Comparison of ENCODE assay signal across 1 cellular context in the genomic region with DNA sequence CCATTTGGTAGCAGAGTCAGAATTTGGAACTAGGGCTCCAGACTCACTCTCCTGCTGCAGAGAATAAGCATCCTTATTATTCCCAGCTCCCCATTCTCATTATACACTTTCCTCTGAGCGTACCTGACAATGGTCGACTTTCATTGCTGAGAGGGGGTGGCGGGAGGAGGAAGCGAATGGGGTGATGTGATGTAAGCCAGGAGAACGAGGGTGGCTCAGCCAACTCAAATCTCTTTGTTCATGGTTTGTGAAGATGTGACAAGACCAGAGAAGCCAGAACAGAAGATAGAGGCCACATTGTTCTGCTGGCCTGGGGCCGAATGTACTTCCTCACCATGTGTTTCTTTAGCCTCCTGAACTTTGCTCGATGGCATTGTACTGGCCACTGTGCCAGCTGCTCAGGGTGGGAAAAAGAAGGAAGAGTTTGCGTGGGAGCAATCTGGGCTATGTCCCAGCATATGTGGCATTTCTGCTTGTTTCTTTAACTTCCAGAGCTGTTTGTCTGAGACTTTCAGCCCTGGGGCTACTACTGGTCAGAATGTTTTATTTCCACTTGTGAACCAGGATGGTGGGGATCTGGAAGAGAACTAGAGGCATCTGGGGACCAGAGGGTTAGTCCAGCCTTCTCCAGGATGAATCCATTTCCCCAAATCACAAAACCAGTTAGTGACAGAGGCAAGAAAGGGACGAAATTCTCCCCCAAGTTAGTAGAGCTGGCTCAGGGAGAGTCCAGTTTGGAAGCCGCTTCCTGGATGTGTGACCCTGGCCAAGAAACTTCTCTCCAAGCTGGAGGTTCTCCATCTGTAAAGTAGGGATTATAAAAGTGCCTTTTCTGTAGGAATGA.
TF ChIP-seq lines count a peak whose summit lies in the region.

No MANE protein-coding gene starts in this region.

TF ChIP-seq in HepG2, 621 proteins besides CTCF, POLR2A, EP300 and RAD21 (continued from another document and continues in another):
- TF ChIP-seq, protein P1, sequence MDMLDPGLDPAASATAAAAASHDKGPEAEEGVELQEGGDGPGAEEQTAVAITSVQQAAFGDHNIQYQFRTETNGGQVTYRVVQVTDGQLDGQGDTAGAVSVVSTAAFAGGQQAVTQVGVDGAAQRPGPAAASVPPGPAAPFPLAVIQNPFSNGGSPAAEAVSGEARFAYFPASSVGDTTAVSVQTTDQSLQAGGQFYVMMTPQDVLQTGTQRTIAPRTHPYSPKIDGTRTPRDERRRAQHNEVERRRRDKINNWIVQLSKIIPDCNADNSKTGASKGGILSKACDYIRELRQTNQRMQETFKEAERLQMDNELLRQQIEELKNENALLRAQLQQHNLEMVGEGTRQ (IDR thresholded peaks at IDR 0.05; ENCODE audit: low read depth, low read length): no peak
- TF ChIP-seq, protein P1 (CRISPR knock-in tag; IDR thresholded peaks at IDR 0.05; ENCODE audit: borderline replicate concordance): no peak
- TF ChIP-seq RFXAP (CRISPR knock-in tag; IDR thresholded peaks at IDR 0.05; ENCODE audit: borderline replicate concordance) (peak; percentile 32; the same call in 1 of the 2 replicates), ZFP41 (CRISPR knock-in tag; IDR thresholded peaks at IDR 0.05; ENCODE audit: borderline replicate concordance) (0 out of 2 replicates have a peak, but pooled peaks have one; percentile 68), KLF13 (CRISPR knock-in tag; IDR thresholded peaks at IDR 0.05) (no peak), SIN3B (IDR thresholded peaks at IDR 0.05; ENCODE audit: low read length) (no peak), SIX4 (CRISPR knock-in tag; IDR thresholded peaks at IDR 0.05) (peak; percentile 69), KLF11 (CRISPR knock-in tag; IDR thresholded peaks at IDR 0.05) (no peak), GABPB1 (CRISPR knock-in tag; IDR thresholded peaks at IDR 0.05) (peak; percentile 38; the same call in 1 of the 2 replicates), STAT5B (CRISPR knock-in tag; IDR thresholded peaks at IDR 0.05) (peak; percentile 56; the same call in 1 of the 2 replicates), ZNF891 (CRISPR knock-in tag; IDR thresholded peaks at IDR 0.05) (no peak), ZNF251 (CRISPR knock-in tag; IDR thresholded peaks at IDR 0.05) (no peak), ELF4 (CRISPR knock-in tag; IDR thresholded peaks at IDR 0.05; ENCODE audit: borderline replicate concordance) (no peak), SPEN (CRISPR knock-in tag; IDR thresholded peaks at IDR 0.05; ENCODE audit: low read depth) (peak; percentile 75), SP5 (CRISPR knock-in tag; IDR thresholded peaks at IDR 0.05; ENCODE audit: borderline replicate concordance, low read depth) (peak; percentile 62; the same call in 1 of the 2 replicates), TOPORS (CRISPR knock-in tag; IDR thresholded peaks at IDR 0.05) (no peak), NFATC3 (CRISPR knock-in tag; IDR thresholded peaks at IDR 0.05) (no peak), KDM2A (CRISPR knock-in tag; IDR thresholded peaks at IDR 0.05; ENCODE audit: borderline replicate concordance, low read depth) (peak; percentile 75), CREB1 (IDR thresholded peaks at IDR 0.05) (no peak), CREB1 (CRISPR knock-in tag; IDR thresholded peaks at IDR 0.05) (peak; percentile 89), ASH2L (IDR thresholded peaks at IDR 0.05; ENCODE audit: insufficient read length, low read depth, low read length) (peak; percentile 84), HDAC1 (CRISPR knock-in tag; IDR thresholded peaks at IDR 0.05) (peak; percentile 73), ZNF674 (CRISPR knock-in tag; IDR thresholded peaks at IDR 0.05; ENCODE audit: low read depth) (no peak), ZBTB3 (CRISPR knock-in tag; IDR thresholded peaks at IDR 0.05; ENCODE audit: borderline replicate concordance, low read depth) (0 out of 2 replicates have a peak, but pooled peaks have one; percentile 52), ZNF260 (CRISPR knock-in tag; IDR thresholded peaks at IDR 0.05; ENCODE audit: borderline replicate concordance, low read depth) (no peak), NFIB (CRISPR knock-in tag; IDR thresholded peaks at IDR 0.05; ENCODE audit: borderline replicate concordance) (no peak)
- TF ChIP-seq, protein P2, sequence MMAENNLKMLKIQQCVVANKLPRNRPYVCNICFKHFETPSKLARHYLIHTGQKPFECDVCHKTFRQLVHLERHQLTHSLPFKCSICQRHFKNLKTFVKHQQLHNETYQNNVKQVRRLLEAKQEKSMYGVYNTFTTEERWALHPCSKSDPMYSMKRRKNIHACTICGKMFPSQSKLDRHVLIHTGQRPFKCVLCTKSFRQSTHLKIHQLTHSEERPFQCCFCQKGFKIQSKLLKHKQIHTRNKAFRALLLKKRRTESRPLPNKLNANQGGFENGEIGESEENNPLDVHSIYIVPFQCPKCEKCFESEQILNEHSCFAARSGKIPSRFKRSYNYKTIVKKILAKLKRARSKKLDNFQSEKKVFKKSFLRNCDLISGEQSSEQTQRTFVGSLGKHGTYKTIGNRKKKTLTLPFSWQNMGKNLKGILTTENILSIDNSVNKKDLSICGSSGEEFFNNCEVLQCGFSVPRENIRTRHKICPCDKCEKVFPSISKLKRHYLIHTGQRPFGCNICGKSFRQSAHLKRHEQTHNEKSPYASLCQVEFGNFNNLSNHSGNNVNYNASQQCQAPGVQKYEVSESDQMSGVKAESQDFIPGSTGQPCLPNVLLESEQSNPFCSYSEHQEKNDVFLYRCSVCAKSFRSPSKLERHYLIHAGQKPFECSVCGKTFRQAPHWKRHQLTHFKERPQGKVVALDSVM (CRISPR knock-in tag; IDR thresholded peaks at IDR 0.05): no peak; the same call in 1 of the 2 replicates
- TF ChIP-seq, protein P3, sequence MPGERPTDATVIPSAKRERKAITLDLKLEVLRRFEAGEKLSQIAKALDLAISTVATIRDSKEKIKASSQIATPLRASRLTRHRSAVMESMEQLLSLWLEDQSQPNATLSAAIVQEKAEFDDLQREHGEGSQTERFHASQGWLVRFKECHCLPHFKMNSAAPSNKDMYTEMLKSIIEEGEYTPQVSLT (CRISPR knock-in tag; IDR thresholded peaks at IDR 0.05; ENCODE audit: borderline replicate concordance, low read depth): peak; percentile 92
- TF ChIP-seq, protein P4, sequence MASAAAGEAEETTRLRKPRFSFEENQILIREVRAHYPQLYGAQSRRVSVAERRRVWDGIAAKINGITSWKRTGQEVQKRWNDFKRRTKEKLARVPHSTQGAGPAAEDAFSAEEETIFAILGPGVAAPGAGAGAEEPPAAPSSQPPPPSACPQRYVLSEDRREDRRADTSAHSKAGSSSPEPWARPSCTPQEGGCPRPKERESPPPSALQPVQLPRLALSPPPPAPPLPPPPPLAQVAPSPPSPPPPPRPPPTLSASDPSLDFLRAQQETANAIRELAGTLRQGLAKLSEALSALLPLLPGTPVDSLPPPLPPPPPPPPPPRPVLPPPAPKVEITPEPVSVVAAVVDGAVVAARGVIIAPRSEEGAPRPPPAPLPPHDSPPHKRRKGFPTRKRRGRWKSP (CRISPR knock-in tag; IDR thresholded peaks at IDR 0.05): 0 out of 2 replicates have a peak, but pooled peaks have one; percentile 53
- TF ChIP-seq, protein P5, sequence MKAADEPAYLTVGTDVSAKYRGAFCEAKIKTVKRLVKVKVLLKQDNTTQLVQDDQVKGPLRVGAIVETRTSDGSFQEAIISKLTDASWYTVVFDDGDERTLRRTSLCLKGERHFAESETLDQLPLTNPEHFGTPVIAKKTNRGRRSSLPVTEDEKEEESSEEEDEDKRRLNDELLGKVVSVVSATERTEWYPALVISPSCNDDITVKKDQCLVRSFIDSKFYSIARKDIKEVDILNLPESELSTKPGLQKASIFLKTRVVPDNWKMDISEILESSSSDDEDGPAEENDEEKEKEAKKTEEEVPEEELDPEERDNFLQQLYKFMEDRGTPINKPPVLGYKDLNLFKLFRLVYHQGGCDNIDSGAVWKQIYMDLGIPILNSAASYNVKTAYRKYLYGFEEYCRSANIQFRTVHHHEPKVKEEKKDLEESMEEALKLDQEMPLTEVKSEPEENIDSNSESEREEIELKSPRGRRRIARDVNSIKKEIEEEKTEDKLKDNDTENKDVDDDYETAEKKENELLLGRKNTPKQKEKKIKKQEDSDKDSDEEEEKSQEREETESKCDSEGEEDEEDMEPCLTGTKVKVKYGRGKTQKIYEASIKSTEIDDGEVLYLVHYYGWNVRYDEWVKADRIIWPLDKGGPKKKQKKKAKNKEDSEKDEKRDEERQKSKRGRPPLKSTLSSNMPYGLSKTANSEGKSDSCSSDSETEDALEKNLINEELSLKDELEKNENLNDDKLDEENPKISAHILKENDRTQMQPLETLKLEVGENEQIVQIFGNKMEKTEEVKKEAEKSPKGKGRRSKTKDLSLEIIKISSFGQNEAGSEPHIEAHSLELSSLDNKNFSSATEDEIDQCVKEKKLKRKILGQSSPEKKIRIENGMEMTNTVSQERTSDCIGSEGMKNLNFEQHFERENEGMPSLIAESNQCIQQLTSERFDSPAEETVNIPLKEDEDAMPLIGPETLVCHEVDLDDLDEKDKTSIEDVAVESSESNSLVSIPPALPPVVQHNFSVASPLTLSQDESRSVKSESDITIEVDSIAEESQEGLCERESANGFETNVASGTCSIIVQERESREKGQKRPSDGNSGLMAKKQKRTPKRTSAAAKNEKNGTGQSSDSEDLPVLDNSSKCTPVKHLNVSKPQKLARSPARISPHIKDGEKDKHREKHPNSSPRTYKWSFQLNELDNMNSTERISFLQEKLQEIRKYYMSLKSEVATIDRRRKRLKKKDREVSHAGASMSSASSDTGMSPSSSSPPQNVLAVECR (CRISPR knock-in tag; IDR thresholded peaks at IDR 0.05; ENCODE audit: borderline replicate concordance): peak; percentile 56; the same call in 1 of the 2 replicates
- TF ChIP-seq, protein P6, sequence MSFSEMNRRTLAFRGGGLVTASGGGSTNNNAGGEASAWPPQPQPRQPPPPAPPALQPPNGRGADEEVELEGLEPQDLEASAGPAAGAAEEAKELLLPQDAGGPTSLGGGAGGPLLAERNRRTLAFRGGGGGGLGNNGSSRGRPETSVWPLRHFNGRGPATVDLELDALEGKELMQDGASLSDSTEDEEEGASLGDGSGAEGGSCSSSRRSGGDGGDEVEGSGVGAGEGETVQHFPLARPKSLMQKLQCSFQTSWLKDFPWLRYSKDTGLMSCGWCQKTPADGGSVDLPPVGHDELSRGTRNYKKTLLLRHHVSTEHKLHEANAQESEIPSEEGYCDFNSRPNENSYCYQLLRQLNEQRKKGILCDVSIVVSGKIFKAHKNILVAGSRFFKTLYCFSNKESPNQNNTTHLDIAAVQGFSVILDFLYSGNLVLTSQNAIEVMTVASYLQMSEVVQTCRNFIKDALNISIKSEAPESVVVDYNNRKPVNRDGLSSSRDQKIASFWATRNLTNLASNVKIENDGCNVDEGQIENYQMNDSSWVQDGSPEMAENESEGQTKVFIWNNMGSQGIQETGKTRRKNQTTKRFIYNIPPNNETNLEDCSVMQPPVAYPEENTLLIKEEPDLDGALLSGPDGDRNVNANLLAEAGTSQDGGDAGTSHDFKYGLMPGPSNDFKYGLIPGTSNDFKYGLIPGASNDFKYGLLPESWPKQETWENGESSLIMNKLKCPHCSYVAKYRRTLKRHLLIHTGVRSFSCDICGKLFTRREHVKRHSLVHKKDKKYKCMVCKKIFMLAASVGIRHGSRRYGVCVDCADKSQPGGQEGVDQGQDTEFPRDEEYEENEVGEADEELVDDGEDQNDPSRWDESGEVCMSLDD (CRISPR knock-in tag; IDR thresholded peaks at IDR 0.05; ENCODE audit: borderline replicate concordance): no peak
- TF ChIP-seq, protein P7, sequence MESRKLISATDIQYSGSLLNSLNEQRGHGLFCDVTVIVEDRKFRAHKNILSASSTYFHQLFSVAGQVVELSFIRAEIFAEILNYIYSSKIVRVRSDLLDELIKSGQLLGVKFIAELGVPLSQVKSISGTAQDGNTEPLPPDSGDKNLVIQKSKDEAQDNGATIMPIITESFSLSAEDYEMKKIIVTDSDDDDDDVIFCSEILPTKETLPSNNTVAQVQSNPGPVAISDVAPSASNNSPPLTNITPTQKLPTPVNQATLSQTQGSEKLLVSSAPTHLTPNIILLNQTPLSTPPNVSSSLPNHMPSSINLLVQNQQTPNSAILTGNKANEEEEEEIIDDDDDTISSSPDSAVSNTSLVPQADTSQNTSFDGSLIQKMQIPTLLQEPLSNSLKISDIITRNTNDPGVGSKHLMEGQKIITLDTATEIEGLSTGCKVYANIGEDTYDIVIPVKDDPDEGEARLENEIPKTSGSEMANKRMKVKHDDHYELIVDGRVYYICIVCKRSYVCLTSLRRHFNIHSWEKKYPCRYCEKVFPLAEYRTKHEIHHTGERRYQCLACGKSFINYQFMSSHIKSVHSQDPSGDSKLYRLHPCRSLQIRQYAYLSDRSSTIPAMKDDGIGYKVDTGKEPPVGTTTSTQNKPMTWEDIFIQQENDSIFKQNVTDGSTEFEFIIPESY (CRISPR knock-in tag; IDR thresholded peaks at IDR 0.05): peak; percentile 66; the same call in 1 of the 2 replicates
- TF ChIP-seq, protein P8, sequence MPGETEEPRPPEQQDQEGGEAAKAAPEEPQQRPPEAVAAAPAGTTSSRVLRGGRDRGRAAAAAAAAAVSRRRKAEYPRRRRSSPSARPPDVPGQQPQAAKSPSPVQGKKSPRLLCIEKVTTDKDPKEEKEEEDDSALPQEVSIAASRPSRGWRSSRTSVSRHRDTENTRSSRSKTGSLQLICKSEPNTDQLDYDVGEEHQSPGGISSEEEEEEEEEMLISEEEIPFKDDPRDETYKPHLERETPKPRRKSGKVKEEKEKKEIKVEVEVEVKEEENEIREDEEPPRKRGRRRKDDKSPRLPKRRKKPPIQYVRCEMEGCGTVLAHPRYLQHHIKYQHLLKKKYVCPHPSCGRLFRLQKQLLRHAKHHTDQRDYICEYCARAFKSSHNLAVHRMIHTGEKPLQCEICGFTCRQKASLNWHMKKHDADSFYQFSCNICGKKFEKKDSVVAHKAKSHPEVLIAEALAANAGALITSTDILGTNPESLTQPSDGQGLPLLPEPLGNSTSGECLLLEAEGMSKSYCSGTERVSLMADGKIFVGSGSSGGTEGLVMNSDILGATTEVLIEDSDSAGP (CRISPR knock-in tag; IDR thresholded peaks at IDR 0.05; ENCODE audit: borderline replicate concordance): peak; percentile 64
- TF ChIP-seq, protein P9, sequence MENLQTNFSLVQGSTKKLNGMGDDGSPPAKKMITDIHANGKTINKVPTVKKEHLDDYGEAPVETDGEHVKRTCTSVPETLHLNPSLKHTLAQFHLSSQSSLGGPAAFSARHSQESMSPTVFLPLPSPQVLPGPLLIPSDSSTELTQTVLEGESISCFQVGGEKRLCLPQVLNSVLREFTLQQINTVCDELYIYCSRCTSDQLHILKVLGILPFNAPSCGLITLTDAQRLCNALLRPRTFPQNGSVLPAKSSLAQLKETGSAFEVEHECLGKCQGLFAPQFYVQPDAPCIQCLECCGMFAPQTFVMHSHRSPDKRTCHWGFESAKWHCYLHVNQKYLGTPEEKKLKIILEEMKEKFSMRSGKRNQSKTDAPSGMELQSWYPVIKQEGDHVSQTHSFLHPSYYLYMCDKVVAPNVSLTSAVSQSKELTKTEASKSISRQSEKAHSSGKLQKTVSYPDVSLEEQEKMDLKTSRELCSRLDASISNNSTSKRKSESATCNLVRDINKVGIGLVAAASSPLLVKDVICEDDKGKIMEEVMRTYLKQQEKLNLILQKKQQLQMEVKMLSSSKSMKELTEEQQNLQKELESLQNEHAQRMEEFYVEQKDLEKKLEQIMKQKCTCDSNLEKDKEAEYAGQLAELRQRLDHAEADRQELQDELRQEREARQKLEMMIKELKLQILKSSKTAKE (CRISPR knock-in tag; IDR thresholded peaks at IDR 0.05; ENCODE audit: borderline replicate concordance): peak; percentile 59
